1 cellular context compared by ENCODE assay signal in genomic region chr14:23646648-23647549, GRCh38.
A peak's percentile ranks its signal among the peaks of the same experiment; 100 is the strongest.
TF ChIP-seq lines count a peak whose summit lies in the region.

No MANE protein-coding gene starts in this region.

TF ChIP-seq in HepG2, 621 proteins besides CTCF, POLR2A, EP300 and RAD21 (continued from another document and continues in another):
- TF ChIP-seq, protein P1, sequence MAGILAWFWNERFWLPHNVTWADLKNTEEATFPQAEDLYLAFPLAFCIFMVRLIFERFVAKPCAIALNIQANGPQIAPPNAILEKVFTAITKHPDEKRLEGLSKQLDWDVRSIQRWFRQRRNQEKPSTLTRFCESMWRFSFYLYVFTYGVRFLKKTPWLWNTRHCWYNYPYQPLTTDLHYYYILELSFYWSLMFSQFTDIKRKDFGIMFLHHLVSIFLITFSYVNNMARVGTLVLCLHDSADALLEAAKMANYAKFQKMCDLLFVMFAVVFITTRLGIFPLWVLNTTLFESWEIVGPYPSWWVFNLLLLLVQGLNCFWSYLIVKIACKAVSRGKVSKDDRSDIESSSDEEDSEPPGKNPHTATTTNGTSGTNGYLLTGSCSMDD (CRISPR knock-in tag; IDR thresholded peaks at IDR 0.05) = no peak
- TF ChIP-seq ZNF678 (CRISPR knock-in tag; IDR thresholded peaks at IDR 0.05) (peak; percentile 86; the same call in 1 of the 2 replicates), ZNF782 (CRISPR knock-in tag; IDR thresholded peaks at IDR 0.05; ENCODE audit: borderline replicate concordance) (0 out of 2 replicates have a peak, but pooled peaks have one; percentile 49), ZNF788 (CRISPR knock-in tag; IDR thresholded peaks at IDR 0.05; ENCODE audit: borderline replicate concordance) (peak; percentile 10; the same call in 1 of the 2 replicates), ZNF883 (CRISPR knock-in tag; IDR thresholded peaks at IDR 0.05; ENCODE audit: not compliant biosample characterization) (peak; percentile 57), SIX1 (CRISPR knock-in tag; IDR thresholded peaks at IDR 0.05; ENCODE audit: borderline replicate concordance) (no peak), ZNF724P (CRISPR knock-in tag; IDR thresholded peaks at IDR 0.05; ENCODE audit: borderline replicate concordance) (no peak), ZNF547 (CRISPR knock-in tag; IDR thresholded peaks at IDR 0.05) (peak; percentile 57; the same call in 1 of the 2 replicates), ZC3H4 (CRISPR knock-in tag; IDR thresholded peaks at IDR 0.05; ENCODE audit: borderline replicate concordance) (peak; percentile 98), KLF13 (CRISPR knock-in tag; IDR thresholded peaks at IDR 0.05) (peak; percentile 83; the same call in 1 of the 2 replicates), ZNF292 (CRISPR knock-in tag; IDR thresholded peaks at IDR 0.05; ENCODE audit: borderline replicate concordance, low read depth) (no peak), DR1 (CRISPR knock-in tag; IDR thresholded peaks at IDR 0.05) (peak; percentile 39; the same call in 1 of the 2 replicates), ZFP36 (IDR thresholded peaks at IDR 0.05; ENCODE audit: borderline replicate concordance, low read depth, low read length, partially characterized antibody) (no peak), ZNF318 (CRISPR knock-in tag; IDR thresholded peaks at IDR 0.05) (no peak), ZBTB7B (CRISPR knock-in tag; IDR thresholded peaks at IDR 0.05) (no peak), REL (CRISPR knock-in tag; conservative IDR thresholded peaks at IDR 0.05) (0 out of 2 replicates have a peak, but pooled peaks have one; percentile 30), TBX2 (CRISPR knock-in tag; IDR thresholded peaks at IDR 0.05; ENCODE audit: borderline replicate concordance) (peak; percentile 33; the same call in 1 of the 2 replicates), ZSCAN31 (CRISPR knock-in tag; IDR thresholded peaks at IDR 0.05; ENCODE audit: low read depth) (0 out of 2 replicates have a peak, but pooled peaks have one; percentile 21), BRCA1 (CRISPR knock-in tag; IDR thresholded peaks at IDR 0.05) (no peak; the same call in 1 of the 2 replicates), WIZ (CRISPR knock-in tag; IDR thresholded peaks at IDR 0.05) (peak; percentile 61; the same call in 1 of the 2 replicates), RFX5 (IDR thresholded peaks at IDR 0.05; ENCODE audit: low read depth, low read length) (no peak), MTA3 (CRISPR knock-in tag; IDR thresholded peaks at IDR 0.05) (no peak), NBN (conservative IDR thresholded peaks at IDR 0.05) (no peak), ZNF281 (CRISPR knock-in tag; IDR thresholded peaks at IDR 0.05; ENCODE audit: borderline replicate concordance) (no peak), ZBTB40 (IDR thresholded peaks at IDR 0.05) (no peak), ZBTB40 (CRISPR knock-in tag; IDR thresholded peaks at IDR 0.05) (peak; percentile 48; the same call in 1 of the 2 replicates), FIP1L1 (IDR thresholded peaks at IDR 0.05; ENCODE audit: borderline replicate concordance, insufficient read depth, low read depth, low read length) (peak; percentile 19; the same call in 1 of the 2 replicates), ATM (IDR thresholded peaks at IDR 0.05; ENCODE audit: borderline replicate concordance) (no peak), POLR2AphosphoS2 (IDR thresholded peaks at IDR 0.05; ENCODE audit: low read depth, low read length) (peak; percentile 87), NR1H2 (CRISPR knock-in tag; IDR thresholded peaks at IDR 0.05; ENCODE audit: borderline replicate concordance, low read depth) (peak; percentile 57; the same call in 1 of the 2 replicates), ZFP91 (CRISPR knock-in tag; IDR thresholded peaks at IDR 0.05; ENCODE audit: borderline replicate concordance) (no peak; the same call in 1 of the 2 replicates)
- TF ChIP-seq, protein P2, sequence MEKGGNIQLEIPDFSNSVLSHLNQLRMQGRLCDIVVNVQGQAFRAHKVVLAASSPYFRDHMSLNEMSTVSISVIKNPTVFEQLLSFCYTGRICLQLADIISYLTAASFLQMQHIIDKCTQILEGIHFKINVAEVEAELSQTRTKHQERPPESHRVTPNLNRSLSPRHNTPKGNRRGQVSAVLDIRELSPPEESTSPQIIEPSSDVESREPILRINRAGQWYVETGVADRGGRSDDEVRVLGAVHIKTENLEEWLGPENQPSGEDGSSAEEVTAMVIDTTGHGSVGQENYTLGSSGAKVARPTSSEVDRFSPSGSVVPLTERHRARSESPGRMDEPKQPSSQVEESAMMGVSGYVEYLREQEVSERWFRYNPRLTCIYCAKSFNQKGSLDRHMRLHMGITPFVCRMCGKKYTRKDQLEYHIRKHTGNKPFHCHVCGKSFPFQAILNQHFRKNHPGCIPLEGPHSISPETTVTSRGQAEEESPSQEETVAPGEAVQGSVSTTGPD (CRISPR knock-in tag; IDR thresholded peaks at IDR 0.05) = 0 out of 2 replicates have a peak, but pooled peaks have one; percentile 41
